ENCODE assay signal across 27 cellular contexts in the genomic region with DNA sequence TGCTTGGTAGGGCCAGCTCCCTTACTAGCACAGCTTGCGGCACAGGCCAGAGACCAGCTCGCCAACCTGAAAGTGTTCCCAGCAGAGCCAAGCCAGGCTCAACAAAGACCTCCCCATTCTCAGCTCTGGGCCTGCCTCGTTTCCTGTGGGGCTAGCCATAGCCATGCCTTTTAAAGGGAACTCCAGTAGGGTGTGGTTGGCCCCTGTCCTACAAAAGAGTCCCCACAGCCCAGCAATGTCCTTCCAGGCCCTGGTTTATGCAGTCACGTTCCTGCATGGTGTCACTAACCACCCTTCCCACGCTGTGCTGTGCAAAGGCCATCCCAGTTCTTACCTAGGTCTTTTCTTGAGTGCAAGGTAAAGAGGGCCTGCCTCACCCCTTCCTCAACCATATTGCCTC.
A peak's percentile ranks its signal among the peaks of the same experiment; 100 is the strongest.
DNase-seq lines count a peak whose midpoint lies in the region; ATAC-seq, FAIRE-seq and TF ChIP-seq lines count a peak whose summit lies in the region.
"Had no signal": no experiment of that assay in that cellular context is flagged by ENCODE, and none has a peak within 500 bp of the region (broad histone marks: within the 10 kb centered on the region; RNA-seq: fewer than 3 reads in every experiment).

No MANE protein-coding gene starts in this region.

- TF ChIP-seq POLR2A in H1 (IDR thresholded peaks at IDR 0.05; ENCODE audit: control extremely low read depth in 1 of 2, low read depth in 2 of 2, low read length in 2 of 2) = no peak

- H3K56ac ChIP-seq in H1 (replicated peaks; ENCODE audit: insufficient read length, low read depth, low read length) = no peak overlapping the region

- no peaks in the 10 kb centered on the region for H4K20me1 ChIP-seq in H1 (replicated peaks in 1 of 2; ENCODE audit: control insufficient read depth in 1 of 2, insufficient read depth in 2 of 2, low read length in 2 of 2)
- H4K20me1 ChIP-seq in osteoblast (ENCODE audit: insufficient read depth, low read length) = no peaks in the 10 kb centered on the region

- no peak for FAIRE-seq in H1 (lab: Jason Lieb, UNC)
- FAIRE-seq: G401.6 had no signal

- no peak overlapping the region for H4K8ac ChIP-seq in H1 (ENCODE audit: extremely low read depth, insufficient read depth, low read length)

- H2BK20ac ChIP-seq in H1 (ENCODE audit: low read length) = no peak overlapping the region

- H3K4me3 ChIP-seq in H1 (ENCODE audit: extremely low read depth in 1 of 4, insufficient read depth in 2 of 4, low read depth in 3 of 4, low read length in 4 of 4) (no peak overlapping the region), osteoblast (ENCODE audit: insufficient read depth, low read length) (no peak overlapping the region)
- H3K4me3 ChIP-seq: SJSA1 had no signal

- no peak for ATAC-seq in GM21360 (IDR thresholded peaks at IDR 0.05; ENCODE audit: unreplicated experiment)
- ATAC-seq: HCT116 had no signal

- H2BK15ac ChIP-seq in H1 (ENCODE audit: low read length) = no peak overlapping the region

- no peak overlapping the region for H2AK5ac ChIP-seq in H1 (ENCODE audit: low read depth, low read length)

- no peaks in the 10 kb centered on the region for H3K36me3 ChIP-seq in H1 (ENCODE audit: control insufficient read depth in 2 of 4, insufficient read depth in 4 of 4, low read length in 3 of 4)
- no peaks in the 10 kb centered on the region for H3K36me3 ChIP-seq in osteoblast (ENCODE audit: insufficient read depth, low read length)
- H3K36me3 ChIP-seq: SJSA1 had no signal

- no peak overlapping the region for H3K18ac ChIP-seq in H1 (ENCODE audit: extremely low read depth, low read length)

- H3K27ac ChIP-seq in H1 (ENCODE audit: low read depth, low read length) (no peak overlapping the region), osteoblast (ENCODE audit: low read depth, low read length) (no peak overlapping the region)
- H3K27ac ChIP-seq: HL-60, SJSA1 had no signal

- H2BK120ac ChIP-seq in H1 (replicated peaks; ENCODE audit: low read depth, low read length) = no peak overlapping the region

- peak; percentile 37 for DNase-seq in activated CD8-positive, alpha-beta memory T cell treated with anti-CD3 and anti-CD28 coated beads, Interleukin-2, amount 50 U/mL, for 48 hours
- DNase-seq in activated CD8-positive, alpha-beta memory T cell treated with anti-CD3 and anti-CD28 coated beads, Interleukin-2, amount 50 U/mL, for 4 hours = no peak
- DNase-seq in H1 (ENCODE audit: low read depth in 1 of 2, low spot score in 2 of 2) = no peak
- peak; percentile 52 for DNase-seq in osteoblast (ENCODE audit: insufficient read length, low spot score, missing footprints)
- no peak for DNase-seq in activated CD4-positive, CD25-positive, alpha-beta regulatory T cell treated with anti-CD3 and anti-CD28 coated beads, Interleukin-2, amount 50 U/mL, for 72 hours
- no peak for DNase-seq in kidney glomerular epithelial cell (lab: John Stamatoyannopoulos, UW)
- DNase-seq: 8988T; C1 segment of cervical spinal cord; CD4-positive, alpha-beta memory T cell; COR-L47; DMS53; GOT3; NCI-H1092; NCI-H1417 treated with DMSO at 0.1 percent for 48 hours; NCI-H187; NCI-H2081 treated with DMSO at 0.1 percent for 48 hours; NCI-H2171; NCI-H226; NCI-H510A; NCI-H69; Right ventricle myocardium superior; RPMI8226 had no signal

- H3K23ac ChIP-seq in H1 (ENCODE audit: insufficient read length) = no peak overlapping the region

- H3K4ac ChIP-seq in H1 (replicated peaks; ENCODE audit: insufficient read length, low read depth, low read length) = no peak overlapping the region

- no peak overlapping the region for H4K5ac ChIP-seq in H1 (ENCODE audit: insufficient read length, low read depth, low read length)

- H3K27me3 ChIP-seq in H1 (replicated peaks in 1 of 4; ENCODE audit: control insufficient read depth in 3 of 4, extremely low read depth in 1 of 4, insufficient read depth in 3 of 4, low read length in 3 of 4) = peaks cover 2 to 14% (median 9%) of the 10 kb centered on the region in 4 experiments; a peak in 4 of 7 replicates
- peaks cover 1% of the 10 kb centered on the region for H3K27me3 ChIP-seq in osteoblast (ENCODE audit: insufficient read depth, low read length)

- no peaks in the 10 kb centered on the region for H3K79me1 ChIP-seq in H1 (ENCODE audit: low read depth, low read length)

- POLR2A ChIA-PET in H1 (lab: Charles Lee; ENCODE audit: partially characterized antibody) = no interaction called here

- no peak overlapping the region for H4K91ac ChIP-seq in H1 (replicated peaks; ENCODE audit: insufficient read length, low read length)

- TF ChIP-seq EP300 in H1 (IDR thresholded peaks at IDR 0.05; ENCODE audit: borderline replicate concordance in 1 of 2, low read depth in 2 of 2, low read length in 2 of 2) = no peak

- H2AFZ ChIP-seq in H1 (ENCODE audit: low read length) (no peak overlapping the region), osteoblast (ENCODE audit: low read length) (no peak overlapping the region)

- 77% methylated on average over 5 of the region's 5 CpGs; no CpG with 5 or more reads in 1 of the 2 experiments for WGBS in H1 (ENCODE audit: extremely low coverage in 1 of 2, insufficient coverage in 1 of 2, insufficient read length in 1 of 2, insufficient replicate concordance in 2 of 2, low coverage in 1 of 2, low lambda C conversion rate in 2 of 2, missing lambda C conversion rate in 1 of 2), 2 experiments

- no peaks in the 10 kb centered on the region; a peak in 1 of 4 replicates for H3K79me2 ChIP-seq in H1 (ENCODE audit: control insufficient read depth in 1 of 2, insufficient read depth in 2 of 2, low read length in 2 of 2)
- no peaks in the 10 kb centered on the region for H3K79me2 ChIP-seq in osteoblast (ENCODE audit: insufficient read depth, low read length)

- no peak overlapping the region for H3K14ac ChIP-seq in H1 (ENCODE audit: insufficient read length)

- H3K4me2 ChIP-seq in H1 (ENCODE audit: insufficient read depth in 1 of 2, low read depth in 2 of 2, low read length in 2 of 2) (no peak overlapping the region), osteoblast (ENCODE audit: insufficient read depth, low read length) (no peak overlapping the region)

- H3K4me1 ChIP-seq in H1 (replicated peaks in 1 of 4; ENCODE audit: control insufficient read depth in 3 of 4, insufficient read depth in 4 of 4, low read length in 3 of 4) = peaks cover 4 to 14% (median 9%) of the 10 kb centered on the region in 4 experiments
- peaks cover 17% of the 10 kb centered on the region for H3K4me1 ChIP-seq in osteoblast (ENCODE audit: insufficient read depth, low read length)

- TF ChIP-seq CTCF in H1 (IDR thresholded peaks at IDR 0.05; ENCODE audit: control extremely low read depth in 1 of 3, insufficient read depth in 1 of 3, low read depth in 1 of 3, low read length in 3 of 3) (no peak), osteoblast (IDR thresholded peaks at IDR 0.05; ENCODE audit: extremely low read depth, low read depth, low read length) (no peak)

- 0 out of 2 replicates have a peak overlapping the region, but pooled peaks have one; percentile 7 for H2BK12ac ChIP-seq in H1 (ENCODE audit: low read depth, low read length)

- H3K9me3 ChIP-seq in H1 (ENCODE audit: insufficient read depth in 2 of 2, low read depth in 1 of 2, low read length in 1 of 2) (no peaks in the 10 kb centered on the region), osteoblast (ENCODE audit: low read depth, low read length) (no peaks in the 10 kb centered on the region)
- H3K9me3 ChIP-seq: SJSA1 had no signal

- no peaks in the 10 kb centered on the region for H3K23me2 ChIP-seq in H1 (ENCODE audit: low read depth, low read length)

- H2BK5ac ChIP-seq in H1 (ENCODE audit: low read depth, low read length) = no peak overlapping the region

- CTCF ChIA-PET in H1 (lab: Charles Lee; ENCODE audit: partially characterized antibody) = interaction anchor here (0.5 to 5.3 kb wide), 6 partner anchors 10 to 235 kb away, joined by 3 to 48 read pairs (median 3); no protein-coding TSS in a partner anchor

- no peak for TF ChIP-seq RAD21 in H1 (IDR thresholded peaks at IDR 0.05 in 1 of 2, conservative IDR thresholded peaks at IDR 0.05 in 1 of 2; ENCODE audit: low read depth in 2 of 2, low read length in 2 of 2)

- H3K9ac ChIP-seq in H1 (replicated peaks in 1 of 4; ENCODE audit: extremely low read depth in 1 of 4, low read depth in 3 of 4, low read length in 3 of 4) = no peak overlapping the region

TF ChIP-seq in H1, 55 proteins besides CTCF, POLR2A, EP300 and RAD21:
- TF ChIP-seq, protein P1, sequence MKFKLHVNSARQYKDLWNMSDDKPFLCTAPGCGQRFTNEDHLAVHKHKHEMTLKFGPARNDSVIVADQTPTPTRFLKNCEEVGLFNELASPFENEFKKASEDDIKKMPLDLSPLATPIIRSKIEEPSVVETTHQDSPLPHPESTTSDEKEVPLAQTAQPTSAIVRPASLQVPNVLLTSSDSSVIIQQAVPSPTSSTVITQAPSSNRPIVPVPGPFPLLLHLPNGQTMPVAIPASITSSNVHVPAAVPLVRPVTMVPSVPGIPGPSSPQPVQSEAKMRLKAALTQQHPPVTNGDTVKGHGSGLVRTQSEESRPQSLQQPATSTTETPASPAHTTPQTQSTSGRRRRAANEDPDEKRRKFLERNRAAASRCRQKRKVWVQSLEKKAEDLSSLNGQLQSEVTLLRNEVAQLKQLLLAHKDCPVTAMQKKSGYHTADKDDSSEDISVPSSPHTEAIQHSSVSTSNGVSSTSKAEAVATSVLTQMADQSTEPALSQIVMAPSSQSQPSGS (IDR thresholded peaks at IDR 0.05; ENCODE audit: low read length) = no peak
- TF ChIP-seq FOSL1 (IDR thresholded peaks at IDR 0.05; ENCODE audit: insufficient read depth, low read depth, low read length) (no peak), HDAC2 (IDR thresholded peaks at IDR 0.05; ENCODE audit: borderline replicate concordance in 1 of 2, low read depth in 2 of 2, low read length in 2 of 2) (no peak)

Comparison
In these comparisons a context has a peak if more than half of its experiments do, and no peak if none do; other contexts are left out.
1. DNase-seq: peak in activated CD8-positive, alpha-beta memory T cell treated with anti-CD3 and anti-CD28 coated beads, Interleukin-2, amount 50 U/mL, for 48 hours (single experiment) and osteoblast (single experiment); none in activated CD8-positive, alpha-beta memory T cell treated with anti-CD3 and anti-CD28 coated beads, Interleukin-2, amount 50 U/mL, for 4 hours (single experiment), H1 (0 of 2), activated CD4-positive, CD25-positive, alpha-beta regulatory T cell treated with anti-CD3 and anti-CD28 coated beads, Interleukin-2, amount 50 U/mL, for 72 hours (single experiment) and kidney glomerular epithelial cell (single experiment).